ENCODE assay signal across 1 cellular context in the genomic region with DNA sequence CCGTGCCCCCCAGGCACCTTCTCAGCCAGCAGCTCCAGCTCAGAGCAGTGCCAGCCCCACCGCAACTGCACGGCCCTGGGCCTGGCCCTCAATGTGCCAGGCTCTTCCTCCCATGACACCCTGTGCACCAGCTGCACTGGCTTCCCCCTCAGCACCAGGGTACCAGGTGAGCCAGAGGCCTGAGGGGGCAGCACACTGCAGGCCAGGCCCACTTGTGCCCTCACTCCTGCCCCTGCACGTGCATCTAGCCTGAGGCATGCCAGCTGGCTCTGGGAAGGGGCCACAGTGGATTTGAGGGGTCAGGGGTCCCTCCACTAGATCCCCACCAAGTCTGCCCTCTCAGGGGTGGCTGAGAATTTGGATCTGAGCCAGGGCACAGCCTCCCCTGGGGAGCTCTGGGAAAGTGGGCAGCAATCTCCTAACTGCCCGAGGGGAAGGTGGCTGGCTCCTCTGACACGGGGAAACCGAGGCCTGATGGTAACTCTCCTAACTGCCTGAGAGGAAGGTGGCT.
TF ChIP-seq lines count a peak whose summit lies in the region.

No MANE protein-coding gene starts in this region.

TF ChIP-seq in HepG2, 621 proteins besides CTCF, POLR2A, EP300 and RAD21 (continued from another document and continues in another):
- no peak for TF ChIP-seq KIAA2018 (CRISPR knock-in tag; IDR thresholded peaks at IDR 0.05; ENCODE audit: borderline replicate concordance)
- TF ChIP-seq PRMT3 (CRISPR knock-in tag; IDR thresholded peaks at IDR 0.05; ENCODE audit: borderline replicate concordance, low read depth): no peak
- no peak for TF ChIP-seq RFXANK (CRISPR knock-in tag; IDR thresholded peaks at IDR 0.05)
- TF ChIP-seq, protein P1, sequence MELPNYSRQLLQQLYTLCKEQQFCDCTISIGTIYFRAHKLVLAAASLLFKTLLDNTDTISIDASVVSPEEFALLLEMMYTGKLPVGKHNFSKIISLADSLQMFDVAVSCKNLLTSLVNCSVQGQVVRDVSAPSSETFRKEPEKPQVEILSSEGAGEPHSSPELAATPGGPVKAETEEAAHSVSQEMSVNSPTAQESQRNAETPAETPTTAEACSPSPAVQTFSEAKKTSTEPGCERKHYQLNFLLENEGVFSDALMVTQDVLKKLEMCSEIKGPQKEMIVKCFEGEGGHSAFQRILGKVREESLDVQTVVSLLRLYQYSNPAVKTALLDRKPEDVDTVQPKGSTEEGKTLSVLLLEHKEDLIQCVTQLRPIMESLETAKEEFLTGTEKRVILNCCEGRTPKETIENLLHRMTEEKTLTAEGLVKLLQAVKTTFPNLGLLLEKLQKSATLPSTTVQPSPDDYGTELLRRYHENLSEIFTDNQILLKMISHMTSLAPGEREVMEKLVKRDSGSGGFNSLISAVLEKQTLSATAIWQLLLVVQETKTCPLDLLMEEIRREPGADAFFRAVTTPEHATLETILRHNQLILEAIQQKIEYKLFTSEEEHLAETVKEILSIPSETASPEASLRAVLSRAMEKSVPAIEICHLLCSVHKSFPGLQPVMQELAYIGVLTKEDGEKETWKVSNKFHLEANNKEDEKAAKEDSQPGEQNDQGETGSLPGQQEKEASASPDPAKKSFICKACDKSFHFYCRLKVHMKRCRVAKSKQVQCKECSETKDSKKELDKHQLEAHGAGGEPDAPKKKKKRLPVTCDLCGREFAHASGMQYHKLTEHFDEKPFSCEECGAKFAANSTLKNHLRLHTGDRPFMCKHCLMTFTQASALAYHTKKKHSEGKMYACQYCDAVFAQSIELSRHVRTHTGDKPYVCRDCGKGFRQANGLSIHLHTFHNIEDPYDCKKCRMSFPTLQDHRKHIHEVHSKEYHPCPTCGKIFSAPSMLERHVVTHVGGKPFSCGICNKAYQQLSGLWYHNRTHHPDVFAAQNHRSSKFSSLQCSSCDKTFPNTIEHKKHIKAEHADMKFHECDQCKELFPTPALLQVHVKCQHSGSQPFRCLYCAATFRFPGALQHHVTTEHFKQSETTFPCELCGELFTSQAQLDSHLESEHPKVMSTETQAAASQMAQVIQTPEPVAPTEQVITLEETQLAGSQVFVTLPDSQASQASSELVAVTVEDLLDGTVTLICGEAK (IDR thresholded peaks at IDR 0.05): no peak
- TF ChIP-seq, protein P1 (CRISPR knock-in tag; IDR thresholded peaks at IDR 0.05): no peak
- TF ChIP-seq PHF8 (CRISPR knock-in tag; IDR thresholded peaks at IDR 0.05): no peak
- TF ChIP-seq ZSCAN12 (CRISPR knock-in tag; IDR thresholded peaks at IDR 0.05): no peak
- TF ChIP-seq, protein P2, sequence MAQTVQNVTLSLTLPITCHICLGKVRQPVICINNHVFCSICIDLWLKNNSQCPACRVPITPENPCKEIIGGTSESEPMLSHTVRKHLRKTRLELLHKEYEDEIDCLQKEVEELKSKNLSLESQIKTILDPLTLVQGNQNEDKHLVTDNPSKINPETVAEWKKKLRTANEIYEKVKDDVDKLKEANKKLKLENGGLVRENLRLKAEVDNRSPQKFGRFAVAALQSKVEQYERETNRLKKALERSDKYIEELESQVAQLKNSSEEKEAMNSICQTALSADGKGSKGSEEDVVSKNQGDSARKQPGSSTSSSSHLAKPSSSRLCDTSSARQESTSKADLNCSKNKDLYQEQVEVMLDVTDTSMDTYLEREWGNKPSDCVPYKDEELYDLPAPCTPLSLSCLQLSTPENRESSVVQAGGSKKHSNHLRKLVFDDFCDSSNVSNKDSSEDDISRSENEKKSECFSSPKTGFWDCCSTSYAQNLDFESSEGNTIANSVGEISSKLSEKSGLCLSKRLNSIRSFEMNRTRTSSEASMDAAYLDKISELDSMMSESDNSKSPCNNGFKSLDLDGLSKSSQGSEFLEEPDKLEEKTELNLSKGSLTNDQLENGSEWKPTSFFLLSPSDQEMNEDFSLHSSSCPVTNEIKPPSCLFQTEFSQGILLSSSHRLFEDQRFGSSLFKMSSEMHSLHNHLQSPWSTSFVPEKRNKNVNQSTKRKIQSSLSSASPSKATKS (CRISPR knock-in tag; IDR thresholded peaks at IDR 0.05): no peak
- no peak for TF ChIP-seq EZH2 (conservative IDR thresholded peaks at IDR 0.05; ENCODE audit: low read depth, low read length)
- TF ChIP-seq HMGXB4 (CRISPR knock-in tag; IDR thresholded peaks at IDR 0.05; ENCODE audit: borderline replicate concordance in 1 of 2, low read depth in 1 of 2): no peak
- TF ChIP-seq RCOR2 (CRISPR knock-in tag; IDR thresholded peaks at IDR 0.05): no peak
- no peak for TF ChIP-seq USF2 (IDR thresholded peaks at IDR 0.05; ENCODE audit: low read depth, low read length)
- TF ChIP-seq USF2 (CRISPR knock-in tag; IDR thresholded peaks at IDR 0.05; ENCODE audit: borderline replicate concordance): no peak
- TF ChIP-seq FOXC1 (CRISPR knock-in tag; IDR thresholded peaks at IDR 0.05; ENCODE audit: borderline replicate concordance): no peak; the same call in 1 of the 2 replicates
- TF ChIP-seq HNRNPLL (IDR thresholded peaks at IDR 0.05; ENCODE audit: low read depth, low read length, poor library complexity, severe bottlenecking): no peak
- TF ChIP-seq RELA (CRISPR knock-in tag; IDR thresholded peaks at IDR 0.05): no peak
- no peak for TF ChIP-seq ZNF780A (CRISPR knock-in tag; IDR thresholded peaks at IDR 0.05)
